In the genomic region with DNA sequence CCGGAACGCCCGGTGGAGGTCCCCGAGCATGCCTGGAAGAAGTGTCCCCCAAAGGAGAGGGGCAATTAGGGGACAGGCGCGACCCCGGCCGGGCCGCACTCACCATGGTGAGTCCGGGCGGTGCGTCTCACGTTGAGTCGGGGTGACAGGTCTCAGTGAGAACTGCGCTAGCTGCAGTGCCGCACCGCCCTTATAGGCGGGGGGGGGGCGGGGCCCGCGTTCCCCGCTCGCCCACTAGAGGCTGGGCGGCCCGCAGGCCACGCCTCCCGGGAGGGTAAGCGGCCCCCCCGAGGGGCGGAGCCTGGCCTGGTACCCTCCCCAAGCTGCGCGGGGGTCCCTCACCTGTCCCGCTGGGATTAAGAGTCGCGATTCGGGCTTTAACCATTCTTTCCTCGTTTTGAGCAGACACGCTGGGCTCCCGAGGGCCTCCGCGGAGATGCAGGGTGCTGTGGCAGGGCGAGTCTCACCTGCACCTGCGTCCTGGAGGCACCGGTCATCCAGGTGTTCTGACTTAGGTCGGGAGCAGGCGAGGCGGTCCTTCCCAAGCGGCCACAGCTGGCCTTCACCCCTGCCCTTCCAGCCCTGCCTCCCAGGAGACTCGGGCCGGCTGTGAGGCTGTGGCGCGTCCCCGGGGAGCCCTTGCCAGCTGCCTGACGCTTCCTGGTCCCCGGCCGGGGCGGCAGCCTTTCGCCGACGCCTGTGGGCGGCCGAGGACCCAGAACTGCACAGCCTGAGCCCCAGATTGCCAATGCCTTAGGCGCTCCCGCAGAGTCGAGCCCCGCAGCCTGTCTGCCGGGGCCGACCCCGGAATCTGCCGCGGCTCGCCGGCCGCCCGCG, we compare ENCODE assay signal across 9 cellular contexts. TPM values are rescaled to one million over a fixed set of nuclear protein-coding genes. Genes with fewer than 3 reads are reported as not detected.
DNase-seq lines count a peak whose midpoint lies in the region; ATAC-seq, FAIRE-seq and TF ChIP-seq lines count a peak whose summit lies in the region.
"Had no signal": no experiment of that assay in that cellular context is flagged by ENCODE, and none has a peak within 500 bp of the region (broad histone marks: within the 10 kb centered on the region; RNA-seq: fewer than 3 reads in every experiment).

A gene (minus strand): TSS at position 166 of the 837 bp plus-strand sequence. CDS start 60 bp downstream, at position 106.

- TF ChIP-seq CTCF in H1 (IDR thresholded peaks at IDR 0.05; ENCODE audit: control extremely low read depth in 1 of 3, insufficient read depth in 1 of 3, low read depth in 1 of 3, low read length in 3 of 3) = no peak

- H3K79me1 ChIP-seq in H1 (ENCODE audit: low read depth, low read length) = peaks cover 2% of the 10 kb centered on the region; the same call in 1 of the 2 replicates

- WGBS in H1 (ENCODE audit: extremely low coverage in 1 of 2, insufficient coverage in 1 of 2, insufficient read length in 1 of 2, insufficient replicate concordance in 2 of 2, low coverage in 1 of 2, low lambda C conversion rate in 2 of 2, missing lambda C conversion rate in 1 of 2), 2 experiments = 2% methylated on average over 53 of the region's 76 CpGs; no CpG with 5 or more reads in 1 of the 2 experiments
- 1 to 2% methylated on average over 63 to 71 of the region's 76 CpGs for WGBS in mesodermal cell (ENCODE audit: insufficient coverage in 2 of 2), 2 experiments

- TF ChIP-seq POLR2A in H1 (IDR thresholded peaks at IDR 0.05; ENCODE audit: control extremely low read depth in 1 of 2, low read depth in 2 of 2, low read length in 2 of 2) = peak in 1 of 2 experiments; percentile 66; a peak in 2 of 3 replicates

- no peak for TF ChIP-seq RAD21 in H1 (IDR thresholded peaks at IDR 0.05 in 1 of 2, conservative IDR thresholded peaks at IDR 0.05 in 1 of 2; ENCODE audit: low read depth in 2 of 2, low read length in 2 of 2)

- H3K9me3 ChIP-seq in H1 (ENCODE audit: insufficient read depth in 2 of 2, low read depth in 1 of 2, low read length in 1 of 2) (no peaks in the 10 kb centered on the region), mesodermal cell (ENCODE audit: control insufficient read depth, low read length) (no peaks in the 10 kb centered on the region)

- peaks cover 17% of the 10 kb centered on the region for H3K23me2 ChIP-seq in H1 (ENCODE audit: low read depth, low read length)

- peaks cover 0 to 9% (median 3%) of the 10 kb centered on the region in 4 experiments; a peak in 4 of 8 replicates for H3K36me3 ChIP-seq in H1 (ENCODE audit: control insufficient read depth in 2 of 4, insufficient read depth in 4 of 4, low read length in 3 of 4)
- no peaks in the 10 kb centered on the region for H3K36me3 ChIP-seq in mesodermal cell (ENCODE audit: control insufficient read depth, insufficient read depth, low read length)

- no peak within 1 kb of the TSS for H3K23ac ChIP-seq in H1 (ENCODE audit: insufficient read length)

- no peak within 1 kb of the TSS for H2BK20ac ChIP-seq in H1 (ENCODE audit: low read length)

- peak in 12 of 14 donors; percentile 43 to 86 (median 63) for DNase-seq in C1 segment of cervical spinal cord (lab: John Stamatoyannopoulos, UW)
- peak; percentile 66 for DNase-seq in NOMO-1 treated with DMSO at 0.1 percent for 48 hours (lab: John Stamatoyannopoulos, UW; ENCODE audit: unreplicated experiment)
- peak; percentile 78 to 86 (median 79) for DNase-seq in activated CD8-positive, alpha-beta memory T cell treated with anti-CD3 and anti-CD28 coated beads for 48 hours (ENCODE audit: low read depth in 2 of 3, low spot score in 2 of 3)
- peak in 1 of 2 experiments; percentile 89 for DNase-seq in H1 (ENCODE audit: low read depth in 1 of 2, low spot score in 2 of 2)
- peak; percentile 74 for DNase-seq in stimulated activated CD8-positive, alpha-beta memory T cell treated with anti-CD3 and anti-CD28 coated beads, Interleukin-15, amount 100 ng/mL, for 24 hours (ENCODE audit: low read depth)

- TF ChIP-seq EP300 in H1 (IDR thresholded peaks at IDR 0.05; ENCODE audit: borderline replicate concordance in 1 of 2, low read depth in 2 of 2, low read length in 2 of 2) = no peak

- H3K14ac ChIP-seq in H1 (ENCODE audit: insufficient read length) = no peak within 1 kb of the TSS

- peak within 1 kb of the TSS; percentile 80; the same call in 1 of the 2 replicates for H2BK12ac ChIP-seq in H1 (ENCODE audit: low read depth, low read length)

- H3K79me2 ChIP-seq in H1 (ENCODE audit: control insufficient read depth in 1 of 2, insufficient read depth in 2 of 2, low read length in 2 of 2) = no peaks in the 10 kb centered on the region

- POLR2A ChIA-PET in H1 (lab: Charles Lee; ENCODE audit: partially characterized antibody) = interaction anchor here (0.6 to 14.9 kb wide), 14 partner anchors 9 to 194 kb away, joined by 3 to 190 read pairs (median 6); a partner anchor contains a TSS

- peak within 1 kb of the TSS; percentile 95 for H3K18ac ChIP-seq in H1 (ENCODE audit: extremely low read depth, low read length)

- H2BK5ac ChIP-seq in H1 (ENCODE audit: low read depth, low read length) = peak within 1 kb of the TSS; percentile 44; the same call in 1 of the 2 replicates

- peaks cover 16 to 43% (median 36%) of the 10 kb centered on the region in 4 experiments for H3K27me3 ChIP-seq in H1 (replicated peaks in 1 of 4; ENCODE audit: control insufficient read depth in 3 of 4, extremely low read depth in 1 of 4, insufficient read depth in 3 of 4, low read length in 3 of 4)

- H3K27ac ChIP-seq in H1 (ENCODE audit: low read depth, low read length) (no peak within 1 kb of the TSS), mesodermal cell (ENCODE audit: low read depth, low read length, severe bottlenecking) (no peak within 1 kb of the TSS)

- no peak within 1 kb of the TSS for H2BK120ac ChIP-seq in H1 (replicated peaks; ENCODE audit: low read depth, low read length)

- peak within 1 kb of the TSS; percentile 71 for H3K4ac ChIP-seq in H1 (replicated peaks; ENCODE audit: insufficient read length, low read depth, low read length)

- H2BK15ac ChIP-seq in H1 (ENCODE audit: low read length) = no peak within 1 kb of the TSS

- peak; percentile 60 for ATAC-seq in GM19328 (IDR thresholded peaks at IDR 0.05; ENCODE audit: unreplicated experiment)
- ATAC-seq in HG03469 (IDR thresholded peaks at IDR 0.05; ENCODE audit: unreplicated experiment) = peak; percentile 26

- H4K8ac ChIP-seq in H1 (ENCODE audit: extremely low read depth, insufficient read depth, low read length) = peak within 1 kb of the TSS; percentile 88

- peak within 1 kb of the TSS; percentile 14; the same call in 1 of the 2 replicates for H2AFZ ChIP-seq in H1 (ENCODE audit: low read length)

- H4K5ac ChIP-seq in H1 (ENCODE audit: insufficient read length, low read depth, low read length) = no peak within 1 kb of the TSS

- H3K4me1 ChIP-seq in H1 (replicated peaks in 1 of 4; ENCODE audit: control insufficient read depth in 3 of 4, insufficient read depth in 4 of 4, low read length in 3 of 4) (peaks cover 5 to 12% (median 9%) of the 10 kb centered on the region in 4 experiments), mesodermal cell (ENCODE audit: control insufficient read depth, insufficient read depth, low read length, poor library complexity, severe bottlenecking) (peaks cover 34% of the 10 kb centered on the region)

- H4K91ac ChIP-seq in H1 (replicated peaks; ENCODE audit: insufficient read length, low read length) = no peak within 1 kb of the TSS

- peaks cover 0 to 2% of the 10 kb centered on the region in 2 experiments for H4K20me1 ChIP-seq in H1 (replicated peaks in 1 of 2; ENCODE audit: control insufficient read depth in 1 of 2, insufficient read depth in 2 of 2, low read length in 2 of 2)

- no peak for FAIRE-seq in H1 (lab: Jason Lieb, UNC)
- FAIRE-seq: colon had no signal

- no peak within 1 kb of the TSS for H3K56ac ChIP-seq in H1 (replicated peaks; ENCODE audit: insufficient read length, low read depth, low read length)

- CTCF ChIA-PET in H1 (lab: Charles Lee; ENCODE audit: partially characterized antibody) = interaction anchor here (0.6 to 6.6 kb wide), 7 partner anchors 9 to 98 kb away, joined by 3 to 118 read pairs (median 5); a partner anchor contains a TSS

- H3K9ac ChIP-seq in H1 (replicated peaks in 1 of 4; ENCODE audit: extremely low read depth in 1 of 4, low read depth in 3 of 4, low read length in 3 of 4) = peak within 1 kb of the TSS in 2 of 4 experiments; percentile 17 to 20; a peak in 3 of 7 replicates

- H3K4me3 ChIP-seq in H1 (ENCODE audit: extremely low read depth in 1 of 4, insufficient read depth in 2 of 4, low read depth in 3 of 4, low read length in 4 of 4) (peak within 1 kb of the TSS; percentile 46 to 64 (median 57)), mesodermal cell (ENCODE audit: extremely low read depth, insufficient read depth, low read length, poor library complexity, severe bottlenecking) (peak within 1 kb of the TSS; percentile 34)

- no peak within 1 kb of the TSS for H2AK5ac ChIP-seq in H1 (ENCODE audit: low read depth, low read length)

- peak within 1 kb of the TSS; percentile 85 to 92 for H3K4me2 ChIP-seq in H1 (ENCODE audit: insufficient read depth in 1 of 2, low read depth in 2 of 2, low read length in 2 of 2)

TF ChIP-seq in H1, 55 proteins besides CTCF, POLR2A, EP300 and RAD21 (continues in another document):
- peak; percentile 62 for TF ChIP-seq POLR2AphosphoS5 (IDR thresholded peaks at IDR 0.05; ENCODE audit: low read depth, low read length)
- peak; percentile 76 for TF ChIP-seq SP1 (IDR thresholded peaks at IDR 0.05; ENCODE audit: low read depth, low read length)
- peak; percentile 35 for TF ChIP-seq CTBP2 (IDR thresholded peaks at IDR 0.05; ENCODE audit: borderline replicate concordance, insufficient read depth, insufficient read length, low read length)
- TF ChIP-seq, protein P1, sequence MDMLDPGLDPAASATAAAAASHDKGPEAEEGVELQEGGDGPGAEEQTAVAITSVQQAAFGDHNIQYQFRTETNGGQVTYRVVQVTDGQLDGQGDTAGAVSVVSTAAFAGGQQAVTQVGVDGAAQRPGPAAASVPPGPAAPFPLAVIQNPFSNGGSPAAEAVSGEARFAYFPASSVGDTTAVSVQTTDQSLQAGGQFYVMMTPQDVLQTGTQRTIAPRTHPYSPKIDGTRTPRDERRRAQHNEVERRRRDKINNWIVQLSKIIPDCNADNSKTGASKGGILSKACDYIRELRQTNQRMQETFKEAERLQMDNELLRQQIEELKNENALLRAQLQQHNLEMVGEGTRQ (IDR thresholded peaks at IDR 0.05; ENCODE audit: low read length) = no peak

RNA-seq across cellular contexts. Expression of the gene that starts here (rescaled TPM):
- 59.5 and 67.3 TPM in 2 replicates for total RNA-seq in H1 (2021; fragmentation: NEBNext Ultra II Directional; extraction: Animal tissue kit (Norgen Biotek cat#: 25700))
- polyA plus RNA-seq in H1 (2011; rRNA removed) = 172 and 174 TPM in 2 replicates
- polyA plus RNA-seq in H1 (2011; cell fraction: cytosol; rRNA removed) = 93.1 TPM
- 114 TPM for polyA plus RNA-seq in H1 (2011; cell fraction: nucleus; rRNA removed)
- polyA plus RNA-seq in H1 (2012, experiment 1 of 2) = 59.2 to 76.9 TPM (median 63.8 TPM) in 4 replicates
- polyA plus RNA-seq in H1 (2012, experiment 2 of 2) = 64.6 TPM
- polyA plus RNA-seq in H1 (2013, experiment 1 of 2) = 87.7 TPM
- 77.5 TPM for polyA plus RNA-seq in H1 (2013, experiment 2 of 2)
- 31.2 and 39.5 TPM in 2 replicates for polyA minus RNA-seq in H1 (2011; rRNA and poly(A)+ RNA removed)
- 15.0 TPM for polyA minus RNA-seq in H1 (2011; cell fraction: cytosol; rRNA and poly(A)+ RNA removed)
- polyA minus RNA-seq in H1 (2011; cell fraction: nucleus; rRNA and poly(A)+ RNA removed) = 20.9 TPM
- polyA plus RNA-seq in mesodermal cell (2013, experiment 1 of 2) = 4.9 TPM
- polyA plus RNA-seq in mesodermal cell (2013, experiment 2 of 2) = 2.5 TPM
